ENCODE assay signal across 15 cellular contexts in the genomic region with DNA sequence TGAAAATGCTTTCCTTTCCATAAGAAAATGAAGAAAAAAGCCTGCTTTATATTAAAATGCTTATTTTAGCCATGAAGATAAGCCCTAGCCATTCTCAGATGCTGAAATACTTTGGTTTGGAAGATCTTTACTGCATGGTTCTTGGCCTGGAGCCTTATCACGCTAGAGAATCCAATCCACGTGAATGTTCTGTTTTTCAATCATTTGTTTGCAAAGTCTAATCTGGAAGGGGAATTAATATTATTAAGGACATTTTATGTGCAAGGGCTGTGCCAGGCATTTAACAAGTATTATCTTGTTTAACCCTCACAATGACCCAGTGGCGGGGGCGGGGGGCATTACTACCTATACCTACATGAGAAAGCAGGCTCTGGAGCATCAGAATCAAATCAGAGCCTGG.
DNase-seq lines count a peak whose midpoint lies in the region; ATAC-seq and TF ChIP-seq lines count a peak whose summit lies in the region.
"Had no signal": no experiment of that assay in that cellular context is flagged by ENCODE, and none has a peak within 500 bp of the region (broad histone marks: within the 10 kb centered on the region; RNA-seq: fewer than 3 reads in every experiment).

No MANE protein-coding gene starts in this region.

- TF ChIP-seq POLR2A in suprapubic skin (IDR thresholded peaks at IDR 0.05), result no peak

- no peaks in the 10 kb centered on the region for H3K36me3 ChIP-seq in SK-N-MC (ENCODE audit: insufficient read depth, low read length)
- H3K36me3 ChIP-seq in urinary bladder (ENCODE audit: insufficient read depth), result no peaks in the 10 kb centered on the region
- no peaks in the 10 kb centered on the region for H3K36me3 ChIP-seq in suprapubic skin
- H3K36me3 ChIP-seq: BLaER1 treated with 17β-estradiol and CSF1 and Interleukin-3, amounts not matched to agents 10 nM and 100 nM had no signal

- no peak for ATAC-seq in GM21723 (IDR thresholded peaks at IDR 0.05; ENCODE audit: unreplicated experiment)
- ATAC-seq: CD8-positive, alpha-beta T cell had no signal

- H3K4me1 ChIP-seq in urinary bladder (ENCODE audit: insufficient read depth) (no peaks in the 10 kb centered on the region), suprapubic skin (peaks cover 3% of the 10 kb centered on the region)

- no peaks in the 10 kb centered on the region for H3K9me3 ChIP-seq in SK-N-MC (ENCODE audit: low read depth, low read length)
- no peaks in the 10 kb centered on the region for H3K9me3 ChIP-seq in suprapubic skin

- WGBS in urinary bladder, result 44% methylated on average over 4 of the region's 4 CpGs
- 66% methylated on average over 4 of the region's 4 CpGs for WGBS in suprapubic skin

- no peak for TF ChIP-seq EP300 in suprapubic skin (IDR thresholded peaks at IDR 0.05)

- DNase-seq in NCI-H1694 treated with DMSO at 0.1 percent for 48 hours (lab: John Stamatoyannopoulos, UW) (peak; percentile 2), NCI-H1694 (lab: John Stamatoyannopoulos, UW) (no peak), SK-N-MC (ENCODE audit: low read depth, low spot score) (no peak), fibroblast of the aortic adventitia (ENCODE audit: low read depth) (peak; percentile 46), suprapubic skin (ENCODE audit: low spot score in 2 of 2) (no peak)
- DNase-seq: 8988T; CD8-positive, alpha-beta T cell; COR-L47; DMS79 treated with DMSO at 0.1 percent for 48 hours; GF-D8; H9; IMR-90 had no signal

- H3K4me3 ChIP-seq in SK-N-MC (no peak overlapping the region), fibroblast of the aortic adventitia (ENCODE audit: low read depth, low read length) (no peak overlapping the region), urinary bladder (ENCODE audit: low read depth, low read length) (no peak overlapping the region), suprapubic skin (no peak overlapping the region)
- H3K4me3 ChIP-seq: BLaER1 treated with 17β-estradiol and CSF1 and Interleukin-3, amounts not matched to agents 10 nM and 100 nM had no signal

- no peak overlapping the region for H3K9ac ChIP-seq in SK-N-MC (ENCODE audit: insufficient read length)
- H3K9ac ChIP-seq: BLaER1 treated with 17β-estradiol and CSF1 and Interleukin-3, amounts not matched to agents 10 nM and 100 nM had no signal

- TF ChIP-seq CTCF in fibroblast of the aortic adventitia (IDR thresholded peaks at IDR 0.05; ENCODE audit: insufficient read depth, low read length), result no peak
- TF ChIP-seq CTCF in suprapubic skin (IDR thresholded peaks at IDR 0.05), result no peak

- no peaks in the 10 kb centered on the region for H3K27me3 ChIP-seq in suprapubic skin
- H3K27me3 ChIP-seq: BLaER1 treated with 17β-estradiol and CSF1 and Interleukin-3, amounts not matched to agents 10 nM and 100 nM had no signal

- H3K27ac ChIP-seq in SK-N-MC, result peak overlapping the region; percentile 85; the same call in 1 of the 2 replicates
- peak overlapping the region; percentile 41 for H3K27ac ChIP-seq in urinary bladder (ENCODE audit: low read depth)
- H3K27ac ChIP-seq in suprapubic skin, result no peak overlapping the region

Comparison
In these comparisons a context has a peak if more than half of its experiments do, and no peak if none do; other contexts are left out.
1. DNase-seq: peak in NCI-H1694 treated with DMSO at 0.1 percent for 48 hours (single experiment) and fibroblast of the aortic adventitia (single experiment); none in NCI-H1694 (single experiment), SK-N-MC (single experiment) and suprapubic skin (0 of 2).